ENCODE assay signal across 8 cellular contexts in the genomic region with DNA sequence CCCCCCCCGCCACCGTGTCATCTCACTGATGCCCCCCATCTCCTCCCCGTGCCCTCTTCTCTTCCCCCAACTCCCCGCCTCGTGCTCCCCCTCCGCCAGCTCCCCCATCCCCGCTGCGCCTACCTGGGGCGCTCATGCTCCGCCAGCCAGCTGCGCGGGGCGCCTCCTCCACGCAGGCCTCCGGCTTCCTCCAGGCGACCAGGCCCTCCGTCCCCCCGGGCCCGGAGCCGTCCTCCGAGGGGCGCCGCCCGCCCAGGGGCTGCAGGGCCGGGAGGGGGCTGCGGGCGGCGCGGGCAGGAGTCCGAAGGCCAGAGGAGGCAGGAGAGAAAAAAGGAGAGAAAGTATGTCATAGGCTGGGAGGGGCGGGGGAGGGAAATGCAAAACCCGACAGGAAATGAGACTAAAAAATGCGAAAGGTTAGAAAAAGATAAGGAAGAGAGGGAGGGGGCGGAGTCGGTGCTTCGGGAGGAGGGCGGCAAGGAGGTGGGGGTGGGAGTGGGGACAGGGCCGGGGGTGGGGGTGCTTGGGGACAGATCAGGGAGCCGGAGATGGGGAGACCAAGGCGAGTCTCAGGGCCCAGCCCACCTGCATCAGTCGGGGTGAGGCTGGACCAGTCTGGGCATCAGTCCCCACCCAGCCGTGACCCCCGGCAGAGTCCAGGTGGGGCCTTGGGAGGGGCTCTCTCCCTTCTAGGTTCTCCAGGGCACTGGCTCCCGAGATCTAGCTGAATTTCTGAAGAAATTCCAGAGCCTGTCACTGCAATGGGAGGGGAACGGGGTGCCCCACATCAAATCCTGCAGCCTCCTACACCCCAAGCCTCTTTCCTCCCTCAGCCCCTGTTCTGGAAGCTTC. TPM values are rescaled to one million over a fixed set of nuclear protein-coding genes. Genes with fewer than 3 reads are reported as not detected.
DNase-seq lines count a peak whose midpoint lies in the region; ATAC-seq and TF ChIP-seq lines count a peak whose summit lies in the region.

A gene (minus strand): TSS at position 324 of the 852 bp plus-strand sequence. CDS start 85,361 bp downstream, outside the sequence.

- H3K27me3 ChIP-seq in esophagus muscularis mucosa, result peaks cover 0 to 46% (median 13%) of the 10 kb centered on the region in 4 donors

- H3K27me3 Mint-ChIP-seq in Calu3 (ENCODE audit: unreplicated experiment), result no peaks in the 10 kb centered on the region
- no peaks in the 10 kb centered on the region for H3K27me3 Mint-ChIP-seq in activated CD4-positive, alpha-beta T cell treated with anti-CD3 and anti-CD28 coated beads, Interleukin-2, amount 10 ng/mL, durations not matched to agents 24 days and 14 days

- no TSS peak for BruUV-seq in Calu3 (replicated peaks; lab: Mats Ljungman, UMichigan)

- DNase-seq in Calu3 (peak; percentile 48), esophagus muscularis mucosa (ENCODE audit: extremely low spot score) (no peak), NCI-H1436 (lab: John Stamatoyannopoulos, UW) (no peak), DMS53 treated with DMSO at 0.1 percent for 48 hours (lab: John Stamatoyannopoulos, UW; ENCODE audit: unreplicated experiment) (no peak)
- peak; percentile 87 for DNase-seq in activated CD4-positive, alpha-beta T cell treated with anti-CD3 and anti-CD28 coated beads, Interleukin-2, amount 10 ng/mL, durations not matched to agents 24 days and 14 days
- DNase-seq in stimulated activated CD4-positive, alpha-beta T cell treated with anti-CD3 and anti-CD28 coated beads, Interleukin-4, amount 100 ng/mL, for 24 hours, result peak; percentile 57

- peaks cover 0 to 9% (median 6%) of the 10 kb centered on the region in 4 donors for H3K4me1 ChIP-seq in esophagus muscularis mucosa

- no peak for TF ChIP-seq EP300 in esophagus muscularis mucosa (IDR thresholded peaks at IDR 0.05)

- peaks cover 2% of the 10 kb centered on the region for H3K9me3 Mint-ChIP-seq in Calu3 (ENCODE audit: low read depth, unreplicated experiment)
- no peaks in the 10 kb centered on the region for H3K9me3 Mint-ChIP-seq in activated CD4-positive, alpha-beta T cell treated with anti-CD3 and anti-CD28 coated beads, Interleukin-2, amount 10 ng/mL, durations not matched to agents 24 days and 14 days

- H3K36me3 Mint-ChIP-seq in Calu3 (ENCODE audit: insufficient read depth, unreplicated experiment), result peaks cover 40% of the 10 kb centered on the region
- H3K36me3 Mint-ChIP-seq in activated CD4-positive, alpha-beta T cell treated with anti-CD3 and anti-CD28 coated beads, Interleukin-2, amount 10 ng/mL, durations not matched to agents 24 days and 14 days (ENCODE audit: low read depth), result peaks cover 25% of the 10 kb centered on the region

- no peaks in the 10 kb centered on the region for H3K9me3 ChIP-seq in esophagus muscularis mucosa

- H3K4me1 Mint-ChIP-seq in Calu3 (ENCODE audit: low read depth, unreplicated experiment), result peaks cover 20% of the 10 kb centered on the region
- H3K4me1 Mint-ChIP-seq in activated CD4-positive, alpha-beta T cell treated with anti-CD3 and anti-CD28 coated beads, Interleukin-2, amount 10 ng/mL, durations not matched to agents 24 days and 14 days, result peaks cover 33% of the 10 kb centered on the region

- H3K4me3 ChIP-seq in esophagus muscularis mucosa, result peak within 1 kb of the TSS in 3 of 4 donors; percentile 32 to 37 (median 33)

- peak within 1 kb of the TSS; percentile 86 for H3K4me3 Mint-ChIP-seq in Calu3 (ENCODE audit: low read depth, unreplicated experiment)
- H3K4me3 Mint-ChIP-seq in activated CD4-positive, alpha-beta T cell treated with anti-CD3 and anti-CD28 coated beads, Interleukin-2, amount 10 ng/mL, durations not matched to agents 24 days and 14 days, result peak within 1 kb of the TSS; percentile 96

- no peak within 1 kb of the TSS for H3K27ac ChIP-seq in esophagus muscularis mucosa (replicated peaks in 1 of 4)

- CTCF ChIA-PET in Calu3 (lab: Charles Lee), result interaction anchor here (0.5 to 0.9 kb wide), 4 partner anchors 17 to 639 kb away, joined by 3 to 4 read pairs (median 4); no protein-coding TSS in a partner anchor

- TF ChIP-seq CTCF in Calu3 (IDR thresholded peaks at IDR 0.05; ENCODE audit: unreplicated experiment) (no peak), esophagus muscularis mucosa (IDR thresholded peaks at IDR 0.05) (no peak)

- peak; percentile 22 for ATAC-seq in HG03025 (IDR thresholded peaks at IDR 0.05; ENCODE audit: low FRiP score, unreplicated experiment)
- ATAC-seq in HG03097 (IDR thresholded peaks at IDR 0.05; ENCODE audit: low FRiP score, unreplicated experiment), result no peak

- 8% methylated on average over 33 of the region's 45 CpGs for WGBS in esophagus muscularis mucosa

- peak within 1 kb of the TSS; percentile 84 for H3K27ac Mint-ChIP-seq in Calu3 (ENCODE audit: unreplicated experiment)
- peak within 1 kb of the TSS; percentile 94 for H3K27ac Mint-ChIP-seq in activated CD4-positive, alpha-beta T cell treated with anti-CD3 and anti-CD28 coated beads, Interleukin-2, amount 10 ng/mL, durations not matched to agents 24 days and 14 days

- H3K36me3 ChIP-seq in esophagus muscularis mucosa, result no peaks in the 10 kb centered on the region

- intact Hi-C loops in Calu3 (cut with micrococcal nuclease; ENCODE audit: unreplicated experiment) (no loop called here), esophagus muscularis mucosa (cut with DNase I) (no loop called here)
- intact Hi-C loops in activated CD4-positive, alpha-beta T cell treated with anti-CD3 and anti-CD28 coated beads, Interleukin-2, amount 10 ng/mL, durations not matched to agents 24 days and 14 days (cut with micrococcal nuclease), result loop anchor here (1.0 to 5.0 kb wide), 6 partner anchors 15 to 151 kb away; no protein-coding TSS in a partner anchor

- no peak for TF ChIP-seq POLR2A in esophagus muscularis mucosa (IDR thresholded peaks at IDR 0.05; ENCODE audit: low read depth)

RNA-seq across cellular contexts. Expression of the gene that starts here (rescaled TPM):
- 79.2 and 87.2 TPM in 2 replicates for total RNA-seq in Calu3 (2022)
- total RNA-seq in activated CD4-positive, alpha-beta T cell treated with anti-CD3 and anti-CD28 coated beads, Interleukin-2, amount 10 ng/mL, durations not matched to agents 24 days and 14 days, result 93.4 and 96.2 TPM in 2 replicates
- total RNA-seq in esophagus muscularis mucosa, result 1 to 10 TPM in 1 of 4 donors, under 1 TPM in 3; 0.26 to 2.0 (median 0.70) TPM

Comparison
In these comparisons a context has a peak if more than half of its experiments do, and no peak if none do; other contexts are left out.
1. RNA of the gene that starts here (total RNA-seq): 93.4 to 96.2 TPM in activated CD4-positive, alpha-beta T cell treated with anti-CD3 and anti-CD28 coated beads, Interleukin-2, amount 10 ng/mL, durations not matched to agents 24 days and 14 days and 79.2 to 87.2 TPM in Calu3; 0.26 to 2.0 TPM in esophagus muscularis mucosa; every median in the first group is over 10 times any median in the second.
2. DNase-seq: peak in Calu3 (single experiment), activated CD4-positive, alpha-beta T cell treated with anti-CD3 and anti-CD28 coated beads, Interleukin-2, amount 10 ng/mL, durations not matched to agents 24 days and 14 days (single experiment) and stimulated activated CD4-positive, alpha-beta T cell treated with anti-CD3 and anti-CD28 coated beads, Interleukin-4, amount 100 ng/mL, for 24 hours (single experiment); none in esophagus muscularis mucosa (single experiment), NCI-H1436 (single experiment) and DMS53 treated with DMSO at 0.1 percent for 48 hours (single experiment).